In genomic region chr1:75198163-75198562, GRCh38 we compare ENCODE assay signal across 27 cellular contexts.
"Had no signal": no experiment of that assay in that cellular context is flagged by ENCODE, and none has a peak within 500 bp of the region (broad histone marks: within the 10 kb centered on the region; RNA-seq: fewer than 3 reads in every experiment).

No MANE protein-coding gene starts in this region.

- ATAC-seq: effector memory CD8-positive, alpha-beta T cell; esophagus mucosa; gastroesophageal sphincter; heart left ventricle; left colon; left lung; left ventricle myocardium superior; lower lobe of right lung; mucosa of descending colon had no signal

- H3K36me3 ChIP-seq: colonic mucosa, esophagus squamous epithelium, gastroesophageal sphincter, heart left ventricle, left lung, lower lobe of right lung had no signal

- H3K4me2 ChIP-seq: hepatocyte had no signal

- FAIRE-seq: endometrium, kidney had no signal

- H3K79me2 ChIP-seq: hepatocyte had no signal

- H3K27ac ChIP-seq: colonic mucosa, epithelial cell of prostate, esophagus squamous epithelium, gastroesophageal sphincter, heart left ventricle, hepatocyte, left lung, lower lobe of right lung had no signal

- H3K4me1 ChIP-seq: colonic mucosa, esophagus squamous epithelium, gastroesophageal sphincter, heart left ventricle, left lung, lower lobe of right lung had no signal

- H3K9me3 ChIP-seq: colonic mucosa, esophagus squamous epithelium, gastroesophageal sphincter, heart left ventricle, left lung, lower lobe of right lung, mucosa of descending colon had no signal

- DNase-seq: colonic mucosa; cortex of kidney; effector CD8-positive, alpha-beta T cell; effector memory CD8-positive, alpha-beta T cell; endodermal cell; erythroblast; esophagus squamous epithelium; foreskin fibroblast; foreskin melanocyte; heart left ventricle; hypothalamus; immature natural killer cell; islet precursor cell; kidney; kidney glomerular epithelial cell; left colon; left lung; left ventricle myocardium superior; lower lobe of right lung; mesenchymal stem cell; mucosa of descending colon; naive B cell had no signal

- H3K4me3 ChIP-seq: colonic mucosa, esophagus squamous epithelium, gastroesophageal sphincter, heart left ventricle, hepatocyte, left lung, lower lobe of right lung, mucosa of descending colon had no signal

- H2AFZ ChIP-seq: hepatocyte had no signal

- H3K27me3 ChIP-seq: colonic mucosa had no signal
